ENCODE assay signal across 8 cellular contexts in genomic region chr7:55018361-55019328, GRCh38. TPM values are rescaled to one million over a fixed set of nuclear protein-coding genes. Genes with fewer than 3 reads are reported as not detected.
A peak's percentile ranks its signal among the peaks of the same experiment; 100 is the strongest.
DNase-seq lines count a peak whose midpoint lies in the region; FAIRE-seq and TF ChIP-seq lines count a peak whose summit lies in the region.

EGFR (plus strand) TSS chr7:55019017; CDS start chr7:55019278, 261 bp downstream.

- WGBS in sigmoid colon, 2 donors, result 6% methylated on average over 98 of the region's 98 CpGs

- intact Hi-C loops in sigmoid colon (cut with DNase I), result loop anchor here (2.0 to 10.0 kb wide), 5 partner anchors 86 to 349 kb away; partner anchors contain the start of gene LANCL2
- intact Hi-C loops in activated CD4-positive, alpha-beta memory T cell treated with anti-CD3 and anti-CD28 coated beads for 36 hours (cut with micrococcal nuclease), result no loop called here

- H3K27ac Mint-ChIP-seq in activated CD4-positive, alpha-beta memory T cell treated with anti-CD3 and anti-CD28 coated beads for 36 hours, result no peak within 1 kb of the TSS

- no peaks in the 10 kb centered on the region for H3K36me3 Mint-ChIP-seq in activated CD4-positive, alpha-beta memory T cell treated with anti-CD3 and anti-CD28 coated beads for 36 hours

- no peak within 1 kb of the TSS for H3K4me3 Mint-ChIP-seq in activated CD4-positive, alpha-beta memory T cell treated with anti-CD3 and anti-CD28 coated beads for 36 hours

- no peaks in the 10 kb centered on the region for H3K9me3 ChIP-seq in MG63
- no peaks in the 10 kb centered on the region for H3K9me3 ChIP-seq in iPS-20b (ENCODE audit: insufficient read depth, low read depth, low read length)
- no peaks in the 10 kb centered on the region for H3K9me3 ChIP-seq in sigmoid colon

- peaks cover 46% of the 10 kb centered on the region for H3K27me3 Mint-ChIP-seq in activated CD4-positive, alpha-beta memory T cell treated with anti-CD3 and anti-CD28 coated beads for 36 hours

- H3K9ac ChIP-seq in iPS-20b (ENCODE audit: low read depth, low read length), result no peak within 1 kb of the TSS

- POLR2A ChIA-PET in activated CD4-positive, alpha-beta memory T cell treated with anti-CD3 and anti-CD28 coated beads for 36 hours (lab: Charles Lee), result no interaction called here

- DNase-seq in Daoy (ENCODE audit: low read depth) (peak; percentile 95), MG63 (peak; percentile 85), bronchial epithelial cell (ENCODE audit: low read depth) (peak; percentile 61), sigmoid colon (peak; percentile 94), DMS153 treated with DMSO at 0.1 percent for 48 hours (lab: John Stamatoyannopoulos, UW; ENCODE audit: unreplicated experiment) (no peak)
- no peak for DNase-seq in activated CD4-positive, alpha-beta memory T cell treated with anti-CD3 and anti-CD28 coated beads for 36 hours
- DNase-seq in effector CD8-positive, alpha-beta T cell (lab: John Stamatoyannopoulos, UW), result no peak

- H3K27me3 ChIP-seq in MG63 (no peaks in the 10 kb centered on the region), bronchial epithelial cell (ENCODE audit: control insufficient read depth, insufficient read depth, low read length) (no peaks in the 10 kb centered on the region), iPS-20b (ENCODE audit: insufficient read depth, low read length) (peaks cover 79% of the 10 kb centered on the region), sigmoid colon (no peaks in the 10 kb centered on the region)

- no peaks in the 10 kb centered on the region for H3K4me1 ChIP-seq in iPS-20b (ENCODE audit: insufficient read depth, low read length)
- peaks cover 0 to 28% (median 26%) of the 10 kb centered on the region in 4 donors for H3K4me1 ChIP-seq in sigmoid colon

- H3K4me1 Mint-ChIP-seq in activated CD4-positive, alpha-beta memory T cell treated with anti-CD3 and anti-CD28 coated beads for 36 hours (ENCODE audit: low read depth), result no peaks in the 10 kb centered on the region

- CTCF ChIA-PET in activated CD4-positive, alpha-beta memory T cell treated with anti-CD3 and anti-CD28 coated beads for 36 hours (lab: Charles Lee), result interaction anchor here (1.9 kb wide), 1 partner anchor 237 kb away, joined by 5 read pairs; no protein-coding TSS in a partner anchor

- no peak for TF ChIP-seq EP300 in sigmoid colon (IDR thresholded peaks at IDR 0.05)

- no peaks in the 10 kb centered on the region for H3K9me3 Mint-ChIP-seq in activated CD4-positive, alpha-beta memory T cell treated with anti-CD3 and anti-CD28 coated beads for 36 hours

- H3K4me3 ChIP-seq in MG63 (peak within 1 kb of the TSS; percentile 84), bronchial epithelial cell (ENCODE audit: low read depth, low read length) (peak within 1 kb of the TSS; percentile 75), iPS-20b (ENCODE audit: low read length) (peak within 1 kb of the TSS; percentile 68; the same call in 1 of the 2 replicates), sigmoid colon (peak within 1 kb of the TSS; percentile 80 to 89 (median 82))

- TF ChIP-seq CTCF in bronchial epithelial cell (IDR thresholded peaks at IDR 0.05; ENCODE audit: insufficient read depth, low read length, severe bottlenecking), result no peak
- TF ChIP-seq CTCF in sigmoid colon (IDR thresholded peaks at IDR 0.05), result no peak

- no peak within 1 kb of the TSS for H3K27ac ChIP-seq in iPS-20b (ENCODE audit: low read length)
- H3K27ac ChIP-seq in sigmoid colon, result peak within 1 kb of the TSS; percentile 93 to 97 (median 94)

- H3K36me3 ChIP-seq in MG63 (peaks cover 33% of the 10 kb centered on the region), bronchial epithelial cell (ENCODE audit: control insufficient read depth, insufficient read depth, low read length) (peaks cover 7% of the 10 kb centered on the region), iPS-20b (ENCODE audit: insufficient read depth, low read depth, low read length) (no peaks in the 10 kb centered on the region), sigmoid colon (no peaks in the 10 kb centered on the region)

- peak in 1 of 2 donors; percentile 40 for TF ChIP-seq POLR2A in sigmoid colon (IDR thresholded peaks at IDR 0.05)

- FAIRE-seq in bronchial epithelial cell (lab: Jason Lieb, UNC), result no peak

RNA-seq across cellular contexts. Expression of gene EGFR, which starts in this region (rescaled TPM):
- 58.2 and 66.6 TPM in 2 replicates for total RNA-seq in Daoy (2014; rRNA removed; shearing (Covaris generic))
- 20.3 and 21.0 TPM in 2 replicates for total RNA-seq in MG63 (2014; rRNA removed; shearing (Covaris generic); ENCODE audit: low replicate concordance)
- total RNA-seq in bronchial epithelial cell (114 and 137 TPM in 2 replicates), sigmoid colon (10 to 100 TPM; 35.6 to 61.5 (median 40.8) TPM)
- 10 to 100 TPM in 1 of 3 donors, 1 to 10 TPM in 2; 3.6 to 10.7 (median 5.5) TPM for polyA plus RNA-seq in sigmoid colon
- not detected for total RNA-seq in activated CD4-positive, alpha-beta memory T cell treated with anti-CD3 and anti-CD28 coated beads for 36 hours

Comparison
In these comparisons a context has a peak if more than half of its experiments do, and no peak if none do; other contexts are left out.
1. RNA of gene EGFR (total RNA-seq): 114 to 137 TPM in bronchial epithelial cell, 58.2 to 66.6 TPM in Daoy, 35.6 to 61.5 TPM in sigmoid colon and 20.3 to 21.0 TPM in MG63; not detected in activated CD4-positive, alpha-beta memory T cell treated with anti-CD3 and anti-CD28 coated beads for 36 hours; every median in the first group is over 10 times any median in the second.
2. DNase-seq: peak in Daoy (single experiment), MG63 (single experiment), bronchial epithelial cell (single experiment) and sigmoid colon (single experiment); none in activated CD4-positive, alpha-beta memory T cell treated with anti-CD3 and anti-CD28 coated beads for 36 hours (single experiment), effector CD8-positive, alpha-beta T cell (single experiment) and DMS153 treated with DMSO at 0.1 percent for 48 hours (single experiment).
3. Peak in every context shown above with its lines, with median percentiles within 50 percentile points of each other: H3K4me3 ChIP-seq.